Comparison of ENCODE assay signal across 10 cellular contexts in the genomic region with DNA sequence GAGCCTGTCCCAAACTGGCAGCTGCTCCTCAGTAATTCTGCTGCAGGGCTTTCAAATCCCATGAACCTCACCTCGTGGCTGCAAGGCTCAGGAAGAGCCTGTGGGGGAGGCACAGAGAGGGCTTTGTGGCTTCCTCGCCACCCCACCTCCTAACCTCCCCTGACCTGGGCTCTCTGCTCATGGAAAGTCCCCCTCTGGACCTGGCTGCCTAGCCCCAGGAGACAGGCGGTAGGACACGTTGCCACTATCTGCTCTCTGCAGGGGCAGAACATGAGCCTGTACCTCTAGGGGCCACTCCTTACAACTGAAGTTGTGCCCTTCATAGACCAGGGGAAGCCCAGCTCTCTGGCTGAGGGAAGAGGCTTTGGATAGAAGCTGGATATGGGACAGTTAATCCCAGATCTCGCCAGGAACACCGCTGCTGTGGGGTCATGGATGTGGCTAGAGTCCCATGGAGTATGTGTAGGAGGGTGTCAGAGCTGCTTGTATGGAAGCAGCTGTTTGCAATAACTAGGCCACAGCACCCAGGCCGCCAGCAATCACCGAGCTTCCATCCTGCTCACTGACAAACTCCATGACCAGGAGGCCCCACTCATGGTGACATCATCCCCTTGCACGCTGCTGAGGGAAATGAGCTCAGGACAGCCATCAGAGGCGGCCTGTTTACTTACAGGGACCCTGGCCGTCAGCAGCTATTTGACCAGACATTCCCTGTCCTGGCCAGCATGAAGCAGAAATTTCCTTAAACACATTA. TPM values are rescaled to one million over a fixed set of nuclear protein-coding genes. Genes with fewer than 3 reads are reported as not detected.
DNase-seq lines count a peak whose midpoint lies in the region; ATAC-seq, FAIRE-seq and TF ChIP-seq lines count a peak whose summit lies in the region.
"Had no signal": no experiment of that assay in that cellular context is flagged by ENCODE, and none has a peak within 500 bp of the region (broad histone marks: within the 10 kb centered on the region; RNA-seq: fewer than 3 reads in every experiment).

No MANE protein-coding gene starts in this region.

- no peak overlapping the region for H3K18ac ChIP-seq in mesendoderm (ENCODE audit: low read length)

- ATAC-seq in heart right ventricle: peak; percentile 87 to 94 (median 90)
- ATAC-seq in pancreas: peak in 3 of 4 donors; percentile 38 to 66 (median 58)

- no peak for FAIRE-seq in pancreas (lab: Jason Lieb, UNC)

- intact Hi-C loops in heart right ventricle (cut with DNase I) (no loop called here), pancreas (cut with DNase I) (no loop called here)

- H3K9me3 ChIP-seq in heart right ventricle (no peaks in the 10 kb centered on the region), pancreas (no peaks in the 10 kb centered on the region)

- no peak overlapping the region for H3K4me2 ChIP-seq in mesendoderm (ENCODE audit: low read length)

- no peaks in the 10 kb centered on the region for H3K36me3 ChIP-seq in heart right ventricle
- no peaks in the 10 kb centered on the region for H3K36me3 ChIP-seq in pancreas
- no peaks in the 10 kb centered on the region for H3K36me3 ChIP-seq in mesendoderm (ENCODE audit: control insufficient read depth, insufficient read depth, low read length)

- DNase-seq in Daoy (ENCODE audit: low read depth) (peak; percentile 53), astrocyte of the spinal cord (ENCODE audit: low read depth, low spot score) (peak; percentile 27), heart right ventricle (peak; percentile 68 to 80), pancreas (peak in 4 of 6 donors; percentile 14 to 29 (median 20)), cerebellar cortex (ENCODE audit: low spot score) (no peak), mesendoderm (no peak), cerebellum (ENCODE audit: low spot score) (no peak)
- no peak for DNase-seq in stimulated activated CD4-positive, alpha-beta T cell treated with anti-CD3 and anti-CD28 coated beads, Interleukin-4, amount 100 ng/mL, for 1 hour
- DNase-seq: activated naive CD8-positive, alpha-beta T cell treated with anti-CD3 and anti-CD28 coated beads, Interleukin-2, amount 10 ng/mL, durations not matched to agents 7 days and 5 days had no signal

- H3K27me3 ChIP-seq in heart right ventricle (no peaks in the 10 kb centered on the region), pancreas (no peaks in the 10 kb centered on the region), mesendoderm (ENCODE audit: insufficient read depth, low read length, poor library complexity) (no peaks in the 10 kb centered on the region)

- WGBS in heart right ventricle, 2 donors: 49 to 56% methylated on average over 11 of the region's 11 CpGs
- 88 to 92% methylated on average over 11 of the region's 11 CpGs for WGBS in pancreas, 2 donors
- WGBS in mesendoderm (ENCODE audit: extremely low coverage, insufficient coverage, low lambda C conversion rate): no CpG with 5 or more reads among the region's 11 CpGs

- no peak overlapping the region for H2AK5ac ChIP-seq in mesendoderm (ENCODE audit: low read length)

- no peaks in the 10 kb centered on the region for H3K79me2 ChIP-seq in mesendoderm (ENCODE audit: control insufficient read depth, insufficient read depth, low read length)

- no peak overlapping the region for H2BK120ac ChIP-seq in mesendoderm (ENCODE audit: low read depth, low read length)

- no peak overlapping the region for H3K23ac ChIP-seq in mesendoderm (ENCODE audit: low read length)

- H2BK5ac ChIP-seq in mesendoderm (ENCODE audit: low read length): no peak overlapping the region

- H3K4me3 ChIP-seq in astrocyte of the spinal cord (ENCODE audit: low read depth, low read length) (no peak overlapping the region), heart right ventricle (no peak overlapping the region), pancreas (no peak overlapping the region), mesendoderm (ENCODE audit: low read length) (no peak overlapping the region)

- H3K9ac ChIP-seq in mesendoderm (ENCODE audit: low read length): no peak overlapping the region

- H3K79me1 ChIP-seq in mesendoderm (ENCODE audit: low read length): no peaks in the 10 kb centered on the region

- no peak for TF ChIP-seq CTCF in astrocyte of the spinal cord (IDR thresholded peaks at IDR 0.05; ENCODE audit: low read depth, low read length)
- no peak for TF ChIP-seq CTCF in heart right ventricle (IDR thresholded peaks at IDR 0.05)
- TF ChIP-seq CTCF in pancreas (IDR thresholded peaks at IDR 0.05): no peak

- H3K56ac ChIP-seq in mesendoderm (ENCODE audit: low read length): no peak overlapping the region

- H4K5ac ChIP-seq in mesendoderm (ENCODE audit: low read length): no peak overlapping the region

- no peak overlapping the region for H4K8ac ChIP-seq in mesendoderm (ENCODE audit: low read depth, low read length)

- H3K27ac ChIP-seq in heart right ventricle (peak overlapping the region; percentile 22 to 81 (median 71)), pancreas (no peak overlapping the region), mesendoderm (ENCODE audit: low read depth, low read length) (no peak overlapping the region)

- H3K4me1 ChIP-seq in heart right ventricle: peaks cover 5 to 39% (median 20%) of the 10 kb centered on the region in 9 donors
- H3K4me1 ChIP-seq in pancreas: no peaks in the 10 kb centered on the region
- peaks cover 6% of the 10 kb centered on the region for H3K4me1 ChIP-seq in mesendoderm (ENCODE audit: control insufficient read depth, low read depth, low read length)

- no peak overlapping the region for H2BK15ac ChIP-seq in mesendoderm (replicated peaks; ENCODE audit: low read depth)

- in situ Hi-C loops in astrocyte of the spinal cord (cut with HindIII; ENCODE audit: low sequenced_read_pairs): no loop called here

- H3K4ac ChIP-seq in mesendoderm (ENCODE audit: low read depth, low read length): no peak overlapping the region

RNA-seq across cellular contexts. Expression of a gene that starts 34.0 kb away (rescaled TPM):
- 0.03 TPM in 1 of 2 replicates, not detected in the other for total RNA-seq in Daoy (2014; rRNA removed; shearing (Covaris generic))
- total RNA-seq in heart right ventricle: 10 to 100 TPM in 4 of 10 donors, 1 to 10 TPM in 6; 3.2 to 45.2 (median 7.3) TPM
- polyA plus RNA-seq in heart right ventricle: 1 to 10 TPM; 2.1 to 8.9 TPM
- 10 to 100 TPM in 1 of 6 donors, 1 to 10 TPM in 2, under 1 TPM in 3; 0.28 to 20.7 (median 3.1) TPM for total RNA-seq in pancreas
- polyA plus RNA-seq in pancreas: 1 to 10 TPM; 1.0 to 1.1 TPM
- not detected for polyA plus RNA-seq in mesendoderm (2013, experiment 1 of 2)
- not detected for polyA plus RNA-seq in mesendoderm (2013, experiment 2 of 2)
- total RNA-seq in cerebellum: 0.27 TPM
- total RNA-seq: NCI-H460 had no signal

RNA-seq across cellular contexts. Expression of a gene that starts 41.4 kb away (rescaled TPM):
- total RNA-seq in Daoy (2014; rRNA removed; shearing (Covaris generic)): 3.8 TPM in 2 replicates
- total RNA-seq in heart right ventricle: 1 to 10 TPM; 3.3 to 5.2 (median 4.8) TPM
- 1 to 10 TPM; 3.1 to 4.6 TPM for polyA plus RNA-seq in heart right ventricle
- total RNA-seq in pancreas: 1 to 10 TPM; 3.8 to 7.5 (median 5.7) TPM
- polyA plus RNA-seq in pancreas: 1 to 10 TPM; 3.1 to 5.5 TPM
- polyA plus RNA-seq in mesendoderm (2013, experiment 1 of 2): 3.0 TPM
- 3.0 TPM for polyA plus RNA-seq in mesendoderm (2013, experiment 2 of 2)
- total RNA-seq in cerebellum: 8.1 TPM

RNA-seq across cellular contexts. Expression of a gene that starts 50.6 kb away (rescaled TPM):
- total RNA-seq in Daoy (2014; rRNA removed; shearing (Covaris generic)): not detected in 2 replicates
- total RNA-seq in heart right ventricle: not detected
- polyA plus RNA-seq in heart right ventricle: not detected
- not detected for total RNA-seq in pancreas
- not detected for polyA plus RNA-seq in pancreas
- polyA plus RNA-seq in mesendoderm (2013, experiment 1 of 2): not detected
- not detected for polyA plus RNA-seq in mesendoderm (2013, experiment 2 of 2)
- total RNA-seq in cerebellum: not detected
- total RNA-seq: activated naive CD8-positive, alpha-beta T cell treated with anti-CD3 and anti-CD28 coated beads, Interleukin-2, amount 10 ng/mL, durations not matched to agents 7 days and 5 days; NCI-H460 had no signal

RNA-seq across cellular contexts. Expression of a gene that starts 59.2 kb away (rescaled TPM):
- not detected in 2 replicates for total RNA-seq in Daoy (2014; rRNA removed; shearing (Covaris generic))
- 10 to 100 TPM in 2 of 10 donors, not detected in 8; 18.2 to 51.0 TPM for total RNA-seq in heart right ventricle
- polyA plus RNA-seq in heart right ventricle: not detected
- total RNA-seq in pancreas: 10 to 100 TPM in 3 of 6 donors, not detected in 3; 10.5 to 21.8 (median 21.6) TPM
- not detected for polyA plus RNA-seq in pancreas
- polyA plus RNA-seq in mesendoderm (2013, experiment 1 of 2): not detected
- polyA plus RNA-seq in mesendoderm (2013, experiment 2 of 2): not detected
- total RNA-seq in cerebellum: not detected
- total RNA-seq: NCI-H460 had no signal

Comparison
In these comparisons a context has a peak if more than half of its experiments do, and no peak if none do; other contexts are left out.
1. DNase-seq: peak in Daoy (single experiment), astrocyte of the spinal cord (single experiment), heart right ventricle (2 of 2) and pancreas (4 of 6); none in stimulated activated CD4-positive, alpha-beta T cell treated with anti-CD3 and anti-CD28 coated beads, Interleukin-4, amount 100 ng/mL, for 1 hour (single experiment), cerebellar cortex (single experiment), mesendoderm (single experiment) and cerebellum (single experiment).
2. H3K27ac ChIP-seq: peak in heart right ventricle (10 of 10); none in pancreas (0 of 4) and mesendoderm (single experiment).